ENCODE assay signal across 15 cellular contexts in genomic region chr3:194045289-194045688, GRCh38.
DNase-seq lines count a peak whose midpoint lies in the region; ATAC-seq and TF ChIP-seq lines count a peak whose summit lies in the region.
"Had no signal": no experiment of that assay in that cellular context is flagged by ENCODE, and none has a peak within 500 bp of the region (broad histone marks: within the 10 kb centered on the region; RNA-seq: fewer than 3 reads in every experiment).

No MANE protein-coding gene starts in this region.

- CTCF ChIA-PET in RWPE1 (lab: Yijun Ruan, JAX): no interaction called here

- H2BK15ac ChIP-seq in neuronal stem cell (ENCODE audit: low read length): no peak overlapping the region

- POLR2A ChIA-PET in RWPE1 (lab: Yijun Ruan, JAX; ENCODE audit: low non-redundant PET): no interaction called here

- H3K4me2 ChIP-seq in neuronal stem cell (ENCODE audit: insufficient read depth, low read length, poor library complexity, severe bottlenecking): no peak overlapping the region

- no peak overlapping the region for H2AK5ac ChIP-seq in neuronal stem cell (ENCODE audit: low read depth, low read length)

- H3K79me1 ChIP-seq in neuronal stem cell (ENCODE audit: low read depth, low read length): no peaks in the 10 kb centered on the region

- H3K36me3 ChIP-seq in neuronal stem cell (replicated peaks in 1 of 2; ENCODE audit: control insufficient read depth in 2 of 2, insufficient read depth in 2 of 2, low read length in 2 of 2): no peaks in the 10 kb centered on the region
- H3K36me3 ChIP-seq: breast epithelium, HAP-1, right atrium auricular region had no signal

- H3K27me3 ChIP-seq in neuronal stem cell (ENCODE audit: control insufficient read depth in 3 of 3, insufficient read depth in 3 of 3, low read depth in 1 of 3, low read length in 3 of 3): peaks cover 0 to 2% (median 0%) of the 10 kb centered on the region in 3 experiments
- H3K27me3 ChIP-seq: breast epithelium, right atrium auricular region had no signal

- H3K27ac ChIP-seq in neuronal stem cell (replicated peaks; ENCODE audit: low read length) (no peak overlapping the region), RWPE1 (no peak overlapping the region)
- H3K27ac ChIP-seq: breast epithelium, right atrium auricular region, SK-N-MC had no signal

- no peak overlapping the region for H3K14ac ChIP-seq in neuronal stem cell (ENCODE audit: low read length)

- no peak overlapping the region for H3K18ac ChIP-seq in neuronal stem cell (ENCODE audit: low read length)

- WGBS in neuronal stem cell (ENCODE audit: extremely low coverage in 2 of 2, insufficient read length in 2 of 2, insufficient replicate concordance in 1 of 2), 2 donors: no CpG with 5 or more reads among the region's 1 CpG

- H2BK120ac ChIP-seq in neuronal stem cell (ENCODE audit: low read depth, low read length): no peak overlapping the region

- H3K9me3 ChIP-seq in neuronal stem cell (replicated peaks in 1 of 2; ENCODE audit: control insufficient read depth in 2 of 2, insufficient read depth in 1 of 2, low read depth in 1 of 2, low read length in 2 of 2): peaks cover 1 to 4% of the 10 kb centered on the region in 2 donors
- H3K9me3 ChIP-seq: breast epithelium had no signal

- no peak overlapping the region for H2BK5ac ChIP-seq in neuronal stem cell (ENCODE audit: low read length)

- H3K4ac ChIP-seq in neuronal stem cell (ENCODE audit: low read length): no peak overlapping the region

- ATAC-seq in GM18498 (IDR thresholded peaks at IDR 0.05; ENCODE audit: unreplicated experiment): peak; percentile 71
- ATAC-seq in GM19468 (IDR thresholded peaks at IDR 0.05; ENCODE audit: extremely low read depth, unreplicated experiment): peak; percentile 87
- ATAC-seq in HG02884 (IDR thresholded peaks at IDR 0.05; ENCODE audit: unreplicated experiment): peak; percentile 73
- ATAC-seq in HG03565 (IDR thresholded peaks at IDR 0.05; ENCODE audit: unreplicated experiment): peak; percentile 81
- no peak for ATAC-seq in GM19328 (IDR thresholded peaks at IDR 0.05; ENCODE audit: unreplicated experiment)

- H3K23ac ChIP-seq in neuronal stem cell (ENCODE audit: low read depth, low read length, poor library complexity): no peak overlapping the region

- no peak overlapping the region for H2BK12ac ChIP-seq in neuronal stem cell (ENCODE audit: low read length)

- H3K9ac ChIP-seq in neuronal stem cell (ENCODE audit: low read depth, low read length, poor library complexity): no peak overlapping the region

- no peak overlapping the region for H3K4me3 ChIP-seq in neuronal stem cell (ENCODE audit: low read length in 2 of 2)
- H3K4me3 ChIP-seq: breast epithelium, HAP-1, right atrium auricular region, SK-N-MC had no signal

- no peak overlapping the region for H2AFZ ChIP-seq in neuronal stem cell (ENCODE audit: low read length)

- peaks cover 2 to 5% of the 10 kb centered on the region in 2 donors for H3K4me1 ChIP-seq in neuronal stem cell (ENCODE audit: control insufficient read depth in 2 of 2, insufficient read depth in 1 of 2, low read depth in 1 of 2, low read length in 2 of 2)
- H3K4me1 ChIP-seq: breast epithelium had no signal

- H4K91ac ChIP-seq in neuronal stem cell (ENCODE audit: low read depth, low read length, poor library complexity): no peak overlapping the region

- no peak overlapping the region for H4K8ac ChIP-seq in neuronal stem cell (ENCODE audit: low read depth, low read length)

- DNase-seq in neuronal stem cell (ENCODE audit: low spot score): no peak
- no peak for DNase-seq in H4 (ENCODE audit: low spot score)
- no peak for DNase-seq in RWPE1 (ENCODE audit: low spot score)
- DNase-seq: activated CD4-positive, CD25-positive, alpha-beta regulatory T cell; GF-D8; NCI-H1436 treated with DMSO at 0.1 percent for 48 hours had no signal

- TF ChIP-seq CTCF in RWPE1 (conservative IDR thresholded peaks at IDR 0.05; ENCODE audit: low read depth): no peak
